8 cellular contexts compared by ENCODE assay signal in genomic region chr9:121498487-121499176, GRCh38. TPM values are rescaled to one million over a fixed set of nuclear protein-coding genes. Genes with fewer than 3 reads are reported as not detected.
DNase-seq lines count a peak whose midpoint lies in the region; ATAC-seq and TF ChIP-seq lines count a peak whose summit lies in the region.

No MANE protein-coding gene starts in this region.

- H3K4me1 Mint-ChIP-seq in neural crest cell = peaks cover 21% of the 10 kb centered on the region

- H3K9me3 Mint-ChIP-seq in neural crest cell = peaks cover 4% of the 10 kb centered on the region

- H3K27me3 ChIP-seq in BLaER1 (peaks cover 57% of the 10 kb centered on the region), fibroblast of lung (ENCODE audit: control insufficient read depth, insufficient read depth, low read length) (peaks cover 16% of the 10 kb centered on the region)

- H3K9me3 ChIP-seq in BLaER1 (peaks cover 15% of the 10 kb centered on the region), fibroblast of lung (ENCODE audit: control insufficient read depth, insufficient read depth, low read depth, low read length) (no peaks in the 10 kb centered on the region)

- peaks cover 28% of the 10 kb centered on the region for H4K20me1 ChIP-seq in BLaER1
- no peaks in the 10 kb centered on the region for H4K20me1 ChIP-seq in fibroblast of lung (ENCODE audit: control insufficient read depth, extremely low read depth, insufficient read depth, low read length)

- H2AFZ ChIP-seq in fibroblast of lung (ENCODE audit: low read length) = no peak overlapping the region

- TF ChIP-seq CTCF in fibroblast of lung (conservative IDR thresholded peaks at IDR 0.05 in 1 of 2, IDR thresholded peaks at IDR 0.05 in 1 of 2; ENCODE audit: low read depth in 1 of 2, low read length in 2 of 2) (no peak), neural crest cell (conservative IDR thresholded peaks at IDR 0.05) (no peak)

- no peaks in the 10 kb centered on the region for H3K36me3 Mint-ChIP-seq in neural crest cell (ENCODE audit: low read depth)

- H3K27ac Mint-ChIP-seq in neural crest cell (ENCODE audit: unreplicated experiment) = no peak overlapping the region

- DNase-seq in HCEC 1CT (peak; percentile 40), SW480 (ENCODE audit: low spot score) (peak; percentile 36), fibroblast of lung (ENCODE audit: low read depth in 2 of 2) (peak; percentile 8 to 59), neural crest cell (ENCODE audit: low read depth, low spot score) (no peak), COLO829 (ENCODE audit: low spot score) (no peak)

- no peaks in the 10 kb centered on the region for H3K36me3 ChIP-seq in BLaER1
- H3K36me3 ChIP-seq in fibroblast of lung (ENCODE audit: control insufficient read depth, insufficient read depth, low read length) = no peaks in the 10 kb centered on the region

- H3K4me2 ChIP-seq in BLaER1 (peak overlapping the region; percentile 95), fibroblast of lung (ENCODE audit: extremely low read depth, insufficient read depth, low read length) (peak overlapping the region; percentile 85)

- H3K79me2 ChIP-seq in fibroblast of lung (ENCODE audit: control insufficient read depth, insufficient read depth, low read length) = no peaks in the 10 kb centered on the region

- H3K4me1 ChIP-seq in BLaER1 = peaks cover 32% of the 10 kb centered on the region
- H3K4me1 ChIP-seq in fibroblast of lung (ENCODE audit: control insufficient read depth, extremely low read depth, insufficient read depth, low read length) = peaks cover 6% of the 10 kb centered on the region

- ATAC-seq in GM18870 (IDR thresholded peaks at IDR 0.05; ENCODE audit: unreplicated experiment) = no peak
- ATAC-seq in GM18907 (IDR thresholded peaks at IDR 0.05; ENCODE audit: unreplicated experiment) = no peak

- H3K4me3 ChIP-seq in BLaER1 = peak overlapping the region; percentile 66
- peak overlapping the region; percentile 37 to 54 (median 42) for H3K4me3 ChIP-seq in fibroblast of lung (replicated peaks in 1 of 4; ENCODE audit: control extremely low read depth in 1 of 4, insufficient read depth in 1 of 4, low read depth in 3 of 4, low read length in 4 of 4)

- H3K4me3 Mint-ChIP-seq in neural crest cell = peak overlapping the region; percentile 89

- H3K27me3 Mint-ChIP-seq in neural crest cell (ENCODE audit: low read depth) = peaks cover 76% of the 10 kb centered on the region

- H3K9ac ChIP-seq in BLaER1 (no peak overlapping the region), fibroblast of lung (ENCODE audit: insufficient read depth, low read length) (no peak overlapping the region)

- H3K27ac ChIP-seq in BLaER1 = no peak overlapping the region
- H3K27ac ChIP-seq in fibroblast of lung (ENCODE audit: insufficient read depth, low read length) = no peak overlapping the region

RNA-seq across cellular contexts. Expression of gene GGTA1, which starts 1.0 kb away (rescaled TPM):
- total RNA-seq in fibroblast of lung (under 0.01 TPM in 1 of 2 replicates, not detected in the other), neural crest cell (not detected in 2 replicates)
- 0.03 TPM in 1 of 2 replicates, not detected in the other for polyA plus RNA-seq in fibroblast of lung
- 0.13 and 0.16 TPM in 2 replicates for polyA plus RNA-seq in fibroblast of lung (2012)
- not detected in 2 replicates for polyA minus RNA-seq in fibroblast of lung (ENCODE audit: low replicate concordance)

Comparison
In these comparisons a context has a peak if more than half of its experiments do, and no peak if none do; other contexts are left out.
1. DNase-seq: peak in HCEC 1CT (single experiment), SW480 (single experiment) and fibroblast of lung (2 of 2); none in neural crest cell (single experiment) and COLO829 (single experiment).